ENCODE assay signal across 1 cellular context in the genomic region with DNA sequence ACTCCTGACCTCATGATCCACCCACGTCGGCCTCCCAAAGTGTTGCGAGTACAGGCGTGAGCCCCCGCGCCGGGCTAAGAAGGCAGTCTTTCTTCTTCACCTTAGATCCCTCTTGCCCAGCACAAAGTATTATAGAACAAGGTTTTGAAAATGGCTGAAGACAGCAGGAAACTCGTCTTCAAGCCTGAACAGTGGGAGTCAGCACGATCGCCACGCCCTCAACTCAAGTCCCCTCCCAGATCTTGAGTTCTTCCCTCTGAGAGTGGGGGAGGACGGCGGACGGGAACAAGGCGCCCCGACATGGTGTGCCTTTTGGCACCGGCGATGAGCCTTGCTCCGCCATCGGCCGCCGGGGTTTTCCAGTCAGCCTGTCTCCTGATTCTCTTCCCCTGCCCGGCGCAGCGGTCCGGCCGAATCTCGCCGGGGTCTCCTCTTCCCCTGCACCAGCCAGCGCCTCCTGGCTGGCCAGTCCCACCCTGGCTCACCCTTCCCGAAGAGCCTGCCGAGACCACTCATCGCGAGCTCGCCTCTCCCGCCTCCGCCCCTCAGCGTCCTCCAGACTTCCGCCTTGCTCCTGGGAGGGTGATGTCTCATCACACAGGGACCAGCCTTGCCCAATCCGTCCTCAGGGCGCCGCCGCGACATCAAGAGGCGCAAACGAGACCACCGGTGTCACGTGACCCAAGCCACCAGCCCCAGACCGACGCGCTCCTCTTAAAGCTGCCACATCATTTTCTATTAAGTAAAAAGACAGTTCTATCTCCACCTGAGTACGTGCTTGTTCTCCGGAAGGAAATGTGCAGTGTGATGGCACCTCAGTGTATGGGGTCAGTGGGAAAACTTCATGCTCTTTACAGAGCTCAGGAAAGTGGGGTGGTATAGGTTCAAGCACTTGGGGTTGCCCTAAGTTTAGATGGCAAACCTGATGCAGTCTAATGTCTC.
TF ChIP-seq lines count a peak whose summit lies in the region.

A gene with protein sequence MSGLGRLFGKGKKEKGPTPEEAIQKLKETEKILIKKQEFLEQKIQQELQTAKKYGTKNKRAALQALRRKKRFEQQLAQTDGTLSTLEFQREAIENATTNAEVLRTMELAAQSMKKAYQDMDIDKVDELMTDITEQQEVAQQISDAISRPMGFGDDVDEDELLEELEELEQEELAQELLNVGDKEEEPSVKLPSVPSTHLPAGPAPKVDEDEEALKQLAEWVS (minus strand): TSS at position 565 of the 942 bp plus-strand sequence. CDS start 49 bp downstream, at position 516.

TF ChIP-seq in HepG2, 621 proteins besides CTCF, POLR2A, EP300 and RAD21 (continued from another document and continues in another):
- TF ChIP-seq KMT2A (CRISPR knock-in tag; IDR thresholded peaks at IDR 0.05) (peak; percentile 100), POLR2AphosphoS5 (IDR thresholded peaks at IDR 0.05; ENCODE audit: low read depth, low read length) (peak; percentile 99), TEAD3 (CRISPR knock-in tag; optimal IDR thresholded peaks at IDR 0.05; ENCODE audit: borderline replicate concordance) (peak; percentile 82), RFX3 (CRISPR knock-in tag; IDR thresholded peaks at IDR 0.05) (no peak; the same call in 1 of the 2 replicates), TBL1XR1 (IDR thresholded peaks at IDR 0.05; ENCODE audit: borderline replicate concordance, low read length, partially characterized antibody) (peak; percentile 80), ZNF607 (CRISPR knock-in tag; IDR thresholded peaks at IDR 0.05; ENCODE audit: borderline replicate concordance) (peak; percentile 95), ZNF333 (CRISPR knock-in tag; IDR thresholded peaks at IDR 0.05; ENCODE audit: borderline replicate concordance) (peak; percentile 97), NCOA2 (CRISPR knock-in tag; IDR thresholded peaks at IDR 0.05) (peak; percentile 68; the same call in 1 of the 2 replicates), NFYB (CRISPR knock-in tag; IDR thresholded peaks at IDR 0.05) (peak; percentile 99), MAFG (CRISPR knock-in tag; IDR thresholded peaks at IDR 0.05) (no peak), ATF1 (CRISPR knock-in tag; IDR thresholded peaks at IDR 0.05) (no peak), ZNF101 (CRISPR knock-in tag; IDR thresholded peaks at IDR 0.05; ENCODE audit: borderline replicate concordance, low read depth) (0 out of 2 replicates have a peak, but pooled peaks have one; percentile 82), ZNF251 (CRISPR knock-in tag; IDR thresholded peaks at IDR 0.05) (0 out of 2 replicates have a peak, but pooled peaks have one; percentile 24), SUZ12 (IDR thresholded peaks at IDR 0.05; ENCODE audit: low read depth, low read length) (peak; percentile 8; the same call in 1 of the 2 replicates), ZFP62 (CRISPR knock-in tag; IDR thresholded peaks at IDR 0.05) (peak; percentile 87; the same call in 1 of the 2 replicates), FOSL1 (CRISPR knock-in tag; IDR thresholded peaks at IDR 0.05; ENCODE audit: borderline replicate concordance) (0 out of 2 replicates have a peak, but pooled peaks have one; percentile 36), PHB2 (IDR thresholded peaks at IDR 0.05; ENCODE audit: partially characterized antibody) (no peak), RFX1 (IDR thresholded peaks at IDR 0.05) (no peak), ZNF430 (CRISPR knock-in tag; IDR thresholded peaks at IDR 0.05) (peak; percentile 99), ZNF75D (CRISPR knock-in tag; IDR thresholded peaks at IDR 0.05; ENCODE audit: borderline replicate concordance) (peak; percentile 54; the same call in 1 of the 2 replicates), MLLT10 (CRISPR knock-in tag; IDR thresholded peaks at IDR 0.05) (no peak), ATRX (CRISPR knock-in tag; IDR thresholded peaks at IDR 0.05; ENCODE audit: borderline replicate concordance) (no peak), ZFAT (CRISPR knock-in tag; conservative IDR thresholded peaks at IDR 0.05) (no peak), ATAD3A (CRISPR knock-in tag; IDR thresholded peaks at IDR 0.05) (peak; percentile 48; the same call in 1 of the 2 replicates), ZNF780A (CRISPR knock-in tag; IDR thresholded peaks at IDR 0.05) (no peak), HOXD1 (CRISPR knock-in tag; IDR thresholded peaks at IDR 0.05) (peak; percentile 87), ZNF124 (CRISPR knock-in tag; IDR thresholded peaks at IDR 0.05) (peak; percentile 24; the same call in 1 of the 2 replicates), ZNF644 (CRISPR knock-in tag; IDR thresholded peaks at IDR 0.05; ENCODE audit: low read depth) (no peak)
- TF ChIP-seq, protein P1, sequence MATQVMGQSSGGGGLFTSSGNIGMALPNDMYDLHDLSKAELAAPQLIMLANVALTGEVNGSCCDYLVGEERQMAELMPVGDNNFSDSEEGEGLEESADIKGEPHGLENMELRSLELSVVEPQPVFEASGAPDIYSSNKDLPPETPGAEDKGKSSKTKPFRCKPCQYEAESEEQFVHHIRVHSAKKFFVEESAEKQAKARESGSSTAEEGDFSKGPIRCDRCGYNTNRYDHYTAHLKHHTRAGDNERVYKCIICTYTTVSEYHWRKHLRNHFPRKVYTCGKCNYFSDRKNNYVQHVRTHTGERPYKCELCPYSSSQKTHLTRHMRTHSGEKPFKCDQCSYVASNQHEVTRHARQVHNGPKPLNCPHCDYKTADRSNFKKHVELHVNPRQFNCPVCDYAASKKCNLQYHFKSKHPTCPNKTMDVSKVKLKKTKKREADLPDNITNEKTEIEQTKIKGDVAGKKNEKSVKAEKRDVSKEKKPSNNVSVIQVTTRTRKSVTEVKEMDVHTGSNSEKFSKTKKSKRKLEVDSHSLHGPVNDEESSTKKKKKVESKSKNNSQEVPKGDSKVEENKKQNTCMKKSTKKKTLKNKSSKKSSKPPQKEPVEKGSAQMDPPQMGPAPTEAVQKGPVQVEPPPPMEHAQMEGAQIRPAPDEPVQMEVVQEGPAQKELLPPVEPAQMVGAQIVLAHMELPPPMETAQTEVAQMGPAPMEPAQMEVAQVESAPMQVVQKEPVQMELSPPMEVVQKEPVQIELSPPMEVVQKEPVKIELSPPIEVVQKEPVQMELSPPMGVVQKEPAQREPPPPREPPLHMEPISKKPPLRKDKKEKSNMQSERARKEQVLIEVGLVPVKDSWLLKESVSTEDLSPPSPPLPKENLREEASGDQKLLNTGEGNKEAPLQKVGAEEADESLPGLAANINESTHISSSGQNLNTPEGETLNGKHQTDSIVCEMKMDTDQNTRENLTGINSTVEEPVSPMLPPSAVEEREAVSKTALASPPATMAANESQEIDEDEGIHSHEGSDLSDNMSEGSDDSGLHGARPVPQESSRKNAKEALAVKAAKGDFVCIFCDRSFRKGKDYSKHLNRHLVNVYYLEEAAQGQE (IDR thresholded peaks at IDR 0.05; ENCODE audit: borderline replicate concordance in 1 of 2, low read depth in 1 of 2, low read length in 2 of 2) = peak in 1 of 2 experiments; percentile 46; a peak in 1 of 4 replicates
- TF ChIP-seq, protein P2, sequence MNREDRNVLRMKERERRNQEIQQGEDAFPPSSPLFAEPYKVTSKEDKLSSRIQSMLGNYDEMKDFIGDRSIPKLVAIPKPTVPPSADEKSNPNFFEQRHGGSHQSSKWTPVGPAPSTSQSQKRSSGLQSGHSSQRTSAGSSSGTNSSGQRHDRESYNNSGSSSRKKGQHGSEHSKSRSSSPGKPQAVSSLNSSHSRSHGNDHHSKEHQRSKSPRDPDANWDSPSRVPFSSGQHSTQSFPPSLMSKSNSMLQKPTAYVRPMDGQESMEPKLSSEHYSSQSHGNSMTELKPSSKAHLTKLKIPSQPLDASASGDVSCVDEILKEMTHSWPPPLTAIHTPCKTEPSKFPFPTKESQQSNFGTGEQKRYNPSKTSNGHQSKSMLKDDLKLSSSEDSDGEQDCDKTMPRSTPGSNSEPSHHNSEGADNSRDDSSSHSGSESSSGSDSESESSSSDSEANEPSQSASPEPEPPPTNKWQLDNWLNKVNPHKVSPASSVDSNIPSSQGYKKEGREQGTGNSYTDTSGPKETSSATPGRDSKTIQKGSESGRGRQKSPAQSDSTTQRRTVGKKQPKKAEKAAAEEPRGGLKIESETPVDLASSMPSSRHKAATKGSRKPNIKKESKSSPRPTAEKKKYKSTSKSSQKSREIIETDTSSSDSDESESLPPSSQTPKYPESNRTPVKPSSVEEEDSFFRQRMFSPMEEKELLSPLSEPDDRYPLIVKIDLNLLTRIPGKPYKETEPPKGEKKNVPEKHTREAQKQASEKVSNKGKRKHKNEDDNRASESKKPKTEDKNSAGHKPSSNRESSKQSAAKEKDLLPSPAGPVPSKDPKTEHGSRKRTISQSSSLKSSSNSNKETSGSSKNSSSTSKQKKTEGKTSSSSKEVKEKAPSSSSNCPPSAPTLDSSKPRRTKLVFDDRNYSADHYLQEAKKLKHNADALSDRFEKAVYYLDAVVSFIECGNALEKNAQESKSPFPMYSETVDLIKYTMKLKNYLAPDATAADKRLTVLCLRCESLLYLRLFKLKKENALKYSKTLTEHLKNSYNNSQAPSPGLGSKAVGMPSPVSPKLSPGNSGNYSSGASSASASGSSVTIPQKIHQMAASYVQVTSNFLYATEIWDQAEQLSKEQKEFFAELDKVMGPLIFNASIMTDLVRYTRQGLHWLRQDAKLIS (CRISPR knock-in tag; IDR thresholded peaks at IDR 0.05) = peak; percentile 84
- TF ChIP-seq, protein P3, sequence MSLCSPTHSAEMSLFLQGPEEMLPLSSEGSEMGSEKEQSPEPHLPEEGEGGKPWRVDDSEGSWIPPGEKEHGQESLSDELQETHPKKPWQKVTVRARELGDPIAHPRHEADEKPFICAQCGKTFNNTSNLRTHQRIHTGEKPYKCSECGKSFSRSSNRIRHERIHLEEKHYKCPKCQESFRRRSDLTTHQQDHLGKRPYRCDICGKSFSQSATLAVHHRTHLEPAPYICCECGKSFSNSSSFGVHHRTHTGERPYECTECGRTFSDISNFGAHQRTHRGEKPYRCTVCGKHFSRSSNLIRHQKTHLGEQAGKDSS (CRISPR knock-in tag; IDR thresholded peaks at IDR 0.05; ENCODE audit: borderline replicate concordance, low read depth) = peak; percentile 99
- TF ChIP-seq, protein P4, sequence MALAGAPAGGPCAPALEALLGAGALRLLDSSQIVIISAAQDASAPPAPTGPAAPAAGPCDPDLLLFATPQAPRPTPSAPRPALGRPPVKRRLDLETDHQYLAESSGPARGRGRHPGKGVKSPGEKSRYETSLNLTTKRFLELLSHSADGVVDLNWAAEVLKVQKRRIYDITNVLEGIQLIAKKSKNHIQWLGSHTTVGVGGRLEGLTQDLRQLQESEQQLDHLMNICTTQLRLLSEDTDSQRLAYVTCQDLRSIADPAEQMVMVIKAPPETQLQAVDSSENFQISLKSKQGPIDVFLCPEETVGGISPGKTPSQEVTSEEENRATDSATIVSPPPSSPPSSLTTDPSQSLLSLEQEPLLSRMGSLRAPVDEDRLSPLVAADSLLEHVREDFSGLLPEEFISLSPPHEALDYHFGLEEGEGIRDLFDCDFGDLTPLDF (CRISPR knock-in tag; IDR thresholded peaks at IDR 0.05) = peak; percentile 95
- TF ChIP-seq, protein P5, sequence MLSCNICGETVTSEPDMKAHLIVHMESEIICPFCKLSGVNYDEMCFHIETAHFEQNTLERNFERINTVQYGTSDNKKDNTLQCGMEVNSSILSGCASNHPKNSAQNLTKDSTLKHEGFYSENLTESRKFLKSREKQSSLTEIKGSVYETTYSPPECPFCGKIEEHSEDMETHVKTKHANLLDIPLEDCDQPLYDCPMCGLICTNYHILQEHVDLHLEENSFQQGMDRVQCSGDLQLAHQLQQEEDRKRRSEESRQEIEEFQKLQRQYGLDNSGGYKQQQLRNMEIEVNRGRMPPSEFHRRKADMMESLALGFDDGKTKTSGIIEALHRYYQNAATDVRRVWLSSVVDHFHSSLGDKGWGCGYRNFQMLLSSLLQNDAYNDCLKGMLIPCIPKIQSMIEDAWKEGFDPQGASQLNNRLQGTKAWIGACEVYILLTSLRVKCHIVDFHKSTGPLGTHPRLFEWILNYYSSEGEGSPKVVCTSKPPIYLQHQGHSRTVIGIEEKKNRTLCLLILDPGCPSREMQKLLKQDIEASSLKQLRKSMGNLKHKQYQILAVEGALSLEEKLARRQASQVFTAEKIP (CRISPR knock-in tag; IDR thresholded peaks at IDR 0.05; ENCODE audit: borderline replicate concordance) = no peak
- TF ChIP-seq, protein P6, sequence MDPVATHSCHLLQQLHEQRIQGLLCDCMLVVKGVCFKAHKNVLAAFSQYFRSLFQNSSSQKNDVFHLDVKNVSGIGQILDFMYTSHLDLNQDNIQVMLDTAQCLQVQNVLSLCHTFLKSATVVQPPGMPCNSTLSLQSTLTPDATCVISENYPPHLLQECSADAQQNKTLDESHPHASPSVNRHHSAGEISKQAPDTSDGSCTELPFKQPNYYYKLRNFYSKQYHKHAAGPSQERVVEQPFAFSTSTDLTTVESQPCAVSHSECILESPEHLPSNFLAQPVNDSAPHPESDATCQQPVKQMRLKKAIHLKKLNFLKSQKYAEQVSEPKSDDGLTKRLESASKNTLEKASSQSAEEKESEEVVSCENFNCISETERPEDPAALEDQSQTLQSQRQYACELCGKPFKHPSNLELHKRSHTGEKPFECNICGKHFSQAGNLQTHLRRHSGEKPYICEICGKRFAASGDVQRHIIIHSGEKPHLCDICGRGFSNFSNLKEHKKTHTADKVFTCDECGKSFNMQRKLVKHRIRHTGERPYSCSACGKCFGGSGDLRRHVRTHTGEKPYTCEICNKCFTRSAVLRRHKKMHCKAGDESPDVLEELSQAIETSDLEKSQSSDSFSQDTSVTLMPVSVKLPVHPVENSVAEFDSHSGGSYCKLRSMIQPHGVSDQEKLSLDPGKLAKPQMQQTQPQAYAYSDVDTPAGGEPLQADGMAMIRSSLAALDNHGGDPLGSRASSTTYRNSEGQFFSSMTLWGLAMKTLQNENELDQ (CRISPR knock-in tag; IDR thresholded peaks at IDR 0.05; ENCODE audit: borderline replicate concordance) = peak; percentile 34; the same call in 1 of the 2 replicates
- TF ChIP-seq, protein P7, sequence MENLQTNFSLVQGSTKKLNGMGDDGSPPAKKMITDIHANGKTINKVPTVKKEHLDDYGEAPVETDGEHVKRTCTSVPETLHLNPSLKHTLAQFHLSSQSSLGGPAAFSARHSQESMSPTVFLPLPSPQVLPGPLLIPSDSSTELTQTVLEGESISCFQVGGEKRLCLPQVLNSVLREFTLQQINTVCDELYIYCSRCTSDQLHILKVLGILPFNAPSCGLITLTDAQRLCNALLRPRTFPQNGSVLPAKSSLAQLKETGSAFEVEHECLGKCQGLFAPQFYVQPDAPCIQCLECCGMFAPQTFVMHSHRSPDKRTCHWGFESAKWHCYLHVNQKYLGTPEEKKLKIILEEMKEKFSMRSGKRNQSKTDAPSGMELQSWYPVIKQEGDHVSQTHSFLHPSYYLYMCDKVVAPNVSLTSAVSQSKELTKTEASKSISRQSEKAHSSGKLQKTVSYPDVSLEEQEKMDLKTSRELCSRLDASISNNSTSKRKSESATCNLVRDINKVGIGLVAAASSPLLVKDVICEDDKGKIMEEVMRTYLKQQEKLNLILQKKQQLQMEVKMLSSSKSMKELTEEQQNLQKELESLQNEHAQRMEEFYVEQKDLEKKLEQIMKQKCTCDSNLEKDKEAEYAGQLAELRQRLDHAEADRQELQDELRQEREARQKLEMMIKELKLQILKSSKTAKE (CRISPR knock-in tag; IDR thresholded peaks at IDR 0.05; ENCODE audit: borderline replicate concordance) = peak; percentile 78; the same call in 1 of the 2 replicates
- TF ChIP-seq, protein P8, sequence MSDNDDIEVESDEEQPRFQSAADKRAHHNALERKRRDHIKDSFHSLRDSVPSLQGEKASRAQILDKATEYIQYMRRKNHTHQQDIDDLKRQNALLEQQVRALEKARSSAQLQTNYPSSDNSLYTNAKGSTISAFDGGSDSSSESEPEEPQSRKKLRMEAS (IDR thresholded peaks at IDR 0.05) = no peak
- TF ChIP-seq, protein P9, sequence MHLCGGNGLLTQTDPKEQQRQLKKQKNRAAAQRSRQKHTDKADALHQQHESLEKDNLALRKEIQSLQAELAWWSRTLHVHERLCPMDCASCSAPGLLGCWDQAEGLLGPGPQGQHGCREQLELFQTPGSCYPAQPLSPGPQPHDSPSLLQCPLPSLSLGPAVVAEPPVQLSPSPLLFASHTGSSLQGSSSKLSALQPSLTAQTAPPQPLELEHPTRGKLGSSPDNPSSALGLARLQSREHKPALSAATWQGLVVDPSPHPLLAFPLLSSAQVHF (CRISPR knock-in tag; IDR thresholded peaks at IDR 0.05) = no peak
